19 cellular contexts compared by ENCODE assay signal in genomic region chr17:14510136-14510535, GRCh38.
"Had no signal": no experiment of that assay in that cellular context is flagged by ENCODE, and none has a peak within 500 bp of the region (broad histone marks: within the 10 kb centered on the region; RNA-seq: fewer than 3 reads in every experiment).

No MANE protein-coding gene starts in this region.

- H3K27me3 ChIP-seq: body of pancreas, heart right ventricle, stomach, testis, upper lobe of left lung had no signal

- H3K4me1 ChIP-seq: body of pancreas, heart right ventricle, left ventricle myocardium inferior, stomach, testis, upper lobe of left lung had no signal

- DNase-seq: activated CD4-positive, alpha-beta memory T cell treated with anti-CD3 and anti-CD28 coated beads, Interleukin-2, amount 10 ng/mL, durations not matched to agents 7 days and 5 days; activated CD4-positive, alpha-beta T cell treated with anti-CD3 and anti-CD28 coated beads for 4 hours; activated naive CD4-positive, alpha-beta T cell treated with Interleukin-2 at 50 U/mL for 16 hours; activated naive CD8-positive, alpha-beta T cell treated with anti-CD3 and anti-CD28 coated beads, Interleukin-2, amount 10 ng/mL, durations not matched to agents 7 days and 5 days; activated T-cell treated with anti-CD3 and anti-CD28 coated beads, Interleukin-2, amount 50 U/mL, for 1 hour; body of pancreas; caudate nucleus; dorsolateral prefrontal cortex; heart right ventricle; kidney glomerular epithelial cell; left ventricle myocardium inferior; mammary epithelial cell; naive B cell; right cardiac atrium; small intestine; stimulated activated CD4-positive, alpha-beta T cell treated with anti-CD3 and anti-CD28 coated beads, Interleukin-4, amount 100 ng/mL, for 24 hours; stomach; testis; upper lobe of left lung had no signal

- H3K36me3 ChIP-seq: heart right ventricle, left ventricle myocardium inferior, stomach, upper lobe of left lung had no signal

- H3K4me3 ChIP-seq: body of pancreas, dorsolateral prefrontal cortex, heart right ventricle, left ventricle myocardium inferior, stomach, testis, upper lobe of left lung had no signal

- H3K9me3 ChIP-seq: body of pancreas, left ventricle myocardium inferior, testis, upper lobe of left lung had no signal

- H3K27ac ChIP-seq: body of pancreas, dorsolateral prefrontal cortex, heart right ventricle, left ventricle myocardium inferior, stomach, testis, upper lobe of left lung had no signal
